In genomic region chr3:14426305-14426620, GRCh38 we compare ENCODE assay signal across 13 cellular contexts. TPM values are rescaled to one million over a fixed set of nuclear protein-coding genes. Genes with fewer than 3 reads are reported as not detected.
DNase-seq lines count a peak whose midpoint lies in the region; ATAC-seq and TF ChIP-seq lines count a peak whose summit lies in the region.
"Had no signal": no experiment of that assay in that cellular context is flagged by ENCODE, and none has a peak within 500 bp of the region (broad histone marks: within the 10 kb centered on the region; RNA-seq: fewer than 3 reads in every experiment).

No MANE protein-coding gene starts in this region.

- H3K4me1 Mint-ChIP-seq in activated T-cell treated with anti-CD3 and anti-CD28 coated beads, Interleukin-2, amount 50 U/mL, for 72 hours (ENCODE audit: low read depth) = peaks cover 88% of the 10 kb centered on the region
- H3K4me1 Mint-ChIP-seq in stimulated activated naive CD8-positive, alpha-beta T cell treated with anti-CD3 and anti-CD28 coated beads, Interleukin-15, amount 100 ng/mL, for 72 hours = peaks cover 98% of the 10 kb centered on the region

- no peak for DNase-seq in activated T-cell treated with anti-CD3 and anti-CD28 coated beads, Interleukin-2, amount 50 U/mL, for 72 hours
- DNase-seq in activated T-cell treated with anti-CD3 and anti-CD28 coated beads for 4 hours (no peak), Peyer's patch (no peak), right lobe of liver (no peak), breast epithelium (ENCODE audit: low spot score in 2 of 2) (no peak), NCI-H1930 (lab: John Stamatoyannopoulos, UW) (no peak)
- no peak for DNase-seq in effector memory CD4-positive, alpha-beta T cell
- DNase-seq in stimulated activated naive CD8-positive, alpha-beta T cell treated with anti-CD3 and anti-CD28 coated beads, Interleukin-15, amount 100 ng/mL, for 72 hours = no peak
- DNase-seq: DMS79 treated with DMSO at 0.1 percent for 48 hours, midbrain, posterior cingulate gyrus, uterus had no signal

- H3K4me3 Mint-ChIP-seq in activated T-cell treated with anti-CD3 and anti-CD28 coated beads, Interleukin-2, amount 50 U/mL, for 72 hours = peak overlapping the region; percentile 68 to 81
- peak overlapping the region; percentile 55 to 66 for H3K4me3 Mint-ChIP-seq in stimulated activated naive CD8-positive, alpha-beta T cell treated with anti-CD3 and anti-CD28 coated beads, Interleukin-15, amount 100 ng/mL, for 72 hours

- no peak for TF ChIP-seq CTCF in Peyer's patch (IDR thresholded peaks at IDR 0.05)
- TF ChIP-seq CTCF in right lobe of liver (IDR thresholded peaks at IDR 0.05) = no peak
- no peak for TF ChIP-seq CTCF in breast epithelium (IDR thresholded peaks at IDR 0.05)

- no peaks in the 10 kb centered on the region for H3K9me3 Mint-ChIP-seq in activated T-cell treated with anti-CD3 and anti-CD28 coated beads, Interleukin-2, amount 50 U/mL, for 72 hours
- no peaks in the 10 kb centered on the region for H3K9me3 Mint-ChIP-seq in stimulated activated naive CD8-positive, alpha-beta T cell treated with anti-CD3 and anti-CD28 coated beads, Interleukin-15, amount 100 ng/mL, for 72 hours

- H3K27me3 ChIP-seq in Peyer's patch (no peaks in the 10 kb centered on the region), right lobe of liver (peaks cover 0 to 12% of the 10 kb centered on the region in 2 donors), breast epithelium (no peaks in the 10 kb centered on the region)
- H3K27me3 ChIP-seq in effector memory CD4-positive, alpha-beta T cell (replicated peaks; ENCODE audit: control insufficient read depth, insufficient read depth, low read length, poor library complexity, severe bottlenecking) = no peaks in the 10 kb centered on the region
- H3K27me3 ChIP-seq: uterus had no signal

- H3K36me3 Mint-ChIP-seq in activated T-cell treated with anti-CD3 and anti-CD28 coated beads, Interleukin-2, amount 50 U/mL, for 72 hours (ENCODE audit: insufficient read depth in 2 of 2) = no peaks in the 10 kb centered on the region

- H3K4me3 ChIP-seq in Peyer's patch (no peak overlapping the region), right lobe of liver (no peak overlapping the region), breast epithelium (no peak overlapping the region)
- peak overlapping the region; percentile 15 for H3K4me3 ChIP-seq in effector memory CD4-positive, alpha-beta T cell (ENCODE audit: insufficient read depth, low read depth, low read length, poor library complexity, severe bottlenecking)
- H3K4me3 ChIP-seq: uterus had no signal

- no peak for TF ChIP-seq POLR2A in Peyer's patch (IDR thresholded peaks at IDR 0.05)
- no peak for TF ChIP-seq POLR2A in right lobe of liver (IDR thresholded peaks at IDR 0.05)
- TF ChIP-seq POLR2A in breast epithelium (IDR thresholded peaks at IDR 0.05) = no peak

- H3K27ac ChIP-seq in Peyer's patch (peak overlapping the region; percentile 48 to 91 (median 74)), right lobe of liver (no peak overlapping the region), breast epithelium (no peak overlapping the region)
- peak overlapping the region; percentile 93 for H3K27ac ChIP-seq in effector memory CD4-positive, alpha-beta T cell (ENCODE audit: insufficient read depth, low read length, poor library complexity, severe bottlenecking)
- H3K27ac ChIP-seq: KMS-11, uterus had no signal

- WGBS in right lobe of liver (ENCODE audit: insufficient coverage, low coverage, low lambda C conversion rate, missing lambda C conversion rate) = 41% methylated on average over 4 of the region's 5 CpGs

- no peaks in the 10 kb centered on the region for H3K27me3 Mint-ChIP-seq in activated T-cell treated with anti-CD3 and anti-CD28 coated beads, Interleukin-2, amount 50 U/mL, for 72 hours (ENCODE audit: low read depth)
- H3K27me3 Mint-ChIP-seq in stimulated activated naive CD8-positive, alpha-beta T cell treated with anti-CD3 and anti-CD28 coated beads, Interleukin-15, amount 100 ng/mL, for 72 hours = no peaks in the 10 kb centered on the region

- peak overlapping the region; percentile 90 for H3K27ac Mint-ChIP-seq in activated T-cell treated with anti-CD3 and anti-CD28 coated beads, Interleukin-2, amount 50 U/mL, for 72 hours
- H3K27ac Mint-ChIP-seq in stimulated activated naive CD8-positive, alpha-beta T cell treated with anti-CD3 and anti-CD28 coated beads, Interleukin-15, amount 100 ng/mL, for 72 hours = peak overlapping the region; percentile 10 to 59

- no peak for ATAC-seq in activated T-cell treated with anti-CD3 and anti-CD28 coated beads, Interleukin-2, amount 50 U/mL, for 72 hours (replicated peaks in 1 of 2)
- ATAC-seq in stimulated activated naive CD8-positive, alpha-beta T cell treated with anti-CD3 and anti-CD28 coated beads, Interleukin-15, amount 100 ng/mL, for 72 hours = no peak
- no peak for ATAC-seq in right lobe of liver

- H3K4me1 ChIP-seq in Peyer's patch = peaks cover 11 to 90% (median 42%) of the 10 kb centered on the region in 4 donors
- peaks cover 82% of the 10 kb centered on the region for H3K4me1 ChIP-seq in effector memory CD4-positive, alpha-beta T cell (ENCODE audit: control insufficient read depth, insufficient read depth, low read length, poor library complexity, severe bottlenecking)
- H3K4me1 ChIP-seq in right lobe of liver = no peaks in the 10 kb centered on the region
- no peaks in the 10 kb centered on the region for H3K4me1 ChIP-seq in breast epithelium
- H3K4me1 ChIP-seq: uterus had no signal

- H3K36me3 ChIP-seq in Peyer's patch (no peaks in the 10 kb centered on the region), right lobe of liver (no peaks in the 10 kb centered on the region), breast epithelium (no peaks in the 10 kb centered on the region)
- H3K36me3 ChIP-seq in effector memory CD4-positive, alpha-beta T cell (ENCODE audit: control insufficient read depth, insufficient read depth, low read length) = no peaks in the 10 kb centered on the region
- H3K36me3 ChIP-seq: uterus had no signal

- intact Hi-C loops in right lobe of liver (cut with DNase I) = no loop called here
- intact Hi-C loops in breast epithelium (cut with DNase I; ENCODE audit: low total_unique reads) = no loop called here

- H3K9me3 ChIP-seq in Peyer's patch (no peaks in the 10 kb centered on the region), right lobe of liver (no peaks in the 10 kb centered on the region), breast epithelium (no peaks in the 10 kb centered on the region)
- H3K9me3 ChIP-seq in effector memory CD4-positive, alpha-beta T cell (ENCODE audit: control insufficient read depth, low read length) = no peaks in the 10 kb centered on the region
- H3K9me3 ChIP-seq: uterus had no signal

RNA-seq across cellular contexts. Expression of gene SLC6A6, which starts 23.9 kb away (rescaled TPM):
- 10 to 100 TPM; 35.4 to 39.2 TPM for total RNA-seq in activated T-cell treated with anti-CD3 and anti-CD28 coated beads, Interleukin-2, amount 50 U/mL, for 72 hours
- total RNA-seq in Peyer's patch (100 to 1,000 TPM in 3 of 4 donors, 10 to 100 TPM in 1; 61.1 to 190 (median 150) TPM), right lobe of liver (1 to 10 TPM; 1.5 to 8.2 (median 4.1) TPM), breast epithelium (10 to 100 TPM; 22.1 to 52.4 (median 27.5) TPM)

Comparison
In these comparisons a context has a peak if more than half of its experiments do, and no peak if none do; other contexts are left out.
1. H3K27ac ChIP-seq: peak in Peyer's patch (4 of 4) and effector memory CD4-positive, alpha-beta T cell (single experiment); none in right lobe of liver (0 of 3) and breast epithelium (0 of 2).